Comparison of ENCODE assay signal across 11 cellular contexts in the genomic region with DNA sequence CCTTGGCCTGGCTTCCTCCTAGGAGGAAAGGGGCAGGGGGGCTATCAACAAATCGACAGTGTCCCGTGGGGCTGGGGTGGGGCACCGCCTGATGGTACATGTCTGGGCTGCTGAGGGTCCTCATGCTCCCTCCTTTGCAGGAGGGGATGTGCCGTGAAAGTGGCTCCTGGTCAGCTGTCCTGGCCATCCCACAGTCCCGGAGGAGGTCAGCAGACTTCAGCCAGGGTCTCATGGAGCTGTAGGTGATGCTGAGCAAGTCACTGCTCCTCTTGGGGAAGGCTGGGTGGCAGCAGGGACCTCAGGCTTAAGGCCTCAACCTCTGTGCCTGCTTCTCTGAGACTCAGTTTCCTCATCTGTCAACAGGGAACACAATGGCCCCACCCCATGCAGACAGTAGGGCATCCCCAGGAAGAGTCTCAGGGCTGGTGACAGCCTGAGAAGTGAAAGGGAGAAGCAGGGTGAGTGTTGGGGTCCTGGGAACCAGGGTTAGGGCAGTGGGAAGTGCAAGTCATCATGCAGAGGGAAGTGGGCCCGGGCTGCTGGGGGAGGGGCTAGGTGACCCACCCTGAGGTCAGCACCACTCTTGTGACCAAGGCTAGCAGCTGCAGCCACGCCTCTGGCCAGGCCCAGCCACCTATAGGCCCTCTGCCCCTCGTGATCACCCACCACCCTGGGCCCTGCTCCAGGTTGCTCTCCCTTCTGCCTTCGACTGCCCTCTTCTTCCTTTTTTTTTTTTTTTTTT. TPM values are rescaled to one million over a fixed set of nuclear protein-coding genes. Genes with fewer than 3 reads are reported as not detected.
A peak's percentile ranks its signal among the peaks of the same experiment; 100 is the strongest.
DNase-seq lines count a peak whose midpoint lies in the region; ATAC-seq and TF ChIP-seq lines count a peak whose summit lies in the region.
"Had no signal": no experiment of that assay in that cellular context is flagged by ENCODE, and none has a peak within 500 bp of the region (broad histone marks: within the 10 kb centered on the region; RNA-seq: fewer than 3 reads in every experiment).

No MANE protein-coding gene starts in this region.

- CTCF ChIA-PET in A673 (lab: Charles Lee), result interaction anchor here (1.6 kb wide), 1 partner anchor 14 kb away, joined by 5 read pairs; no protein-coding TSS in a partner anchor

- H3K4me1 ChIP-seq in left lung (peaks cover 21 to 93% of the 10 kb centered on the region in 2 donors), A673 (ENCODE audit: insufficient read depth, low read length, poor library complexity, severe bottlenecking) (peaks cover 24% of the 10 kb centered on the region)

- WGBS in adipose tissue, 3 donors, result 56 to 84% (median 56%) methylated on average over 8 to 9 of the region's 9 CpGs

- no peaks in the 10 kb centered on the region for H3K36me3 Mint-ChIP-seq in stimulated activated memory B cell treated with anti-CD40 and anti-IgM and Interleukin-4, amounts not matched to agents 10 μg/mL and 1 μg/mL and 100 μg/mL, for 72 hours

- H3K27me3 ChIP-seq in HL-60 (ENCODE audit: insufficient read depth, poor library complexity, severe bottlenecking) (no peaks in the 10 kb centered on the region), left lung (peaks cover 0 to 20% of the 10 kb centered on the region in 2 donors), A673 (replicated peaks; ENCODE audit: insufficient read depth, low read depth, low read length, poor library complexity) (no peaks in the 10 kb centered on the region)

- POLR2A ChIA-PET in A673 (lab: Charles Lee; ENCODE audit: low non-redundant PET), result no interaction called here

- DNase-seq in HL-60 (ENCODE audit: low read depth in 1 of 2, low spot score in 1 of 2), result peak; percentile 92 to 96
- DNase-seq in left lung, result peak; percentile 94 to 97
- DNase-seq in A673 (ENCODE audit: low spot score), result no peak
- DNase-seq in NCI-H526 treated with DMSO at 0.1 percent for 48 hours (lab: John Stamatoyannopoulos, UW), result no peak
- DNase-seq: activated T-cell treated with anti-CD3 and anti-CD28 coated beads, Interleukin-2, amount 50 U/mL, for 24 hours had no signal

- ATAC-seq in left lung (peak; percentile 45), GM19395 (IDR thresholded peaks at IDR 0.05; ENCODE audit: unreplicated experiment) (no peak), GM18502 (IDR thresholded peaks at IDR 0.05; ENCODE audit: poor library complexity, unreplicated experiment) (no peak)
- peak; percentile 13 for ATAC-seq in stimulated activated memory B cell treated with anti-CD40 and anti-IgM and Interleukin-4, amounts not matched to agents 10 μg/mL and 1 μg/mL and 100 μg/mL, for 72 hours

- no peaks in the 10 kb centered on the region for H3K9me3 Mint-ChIP-seq in stimulated activated memory B cell treated with anti-CD40 and anti-IgM and Interleukin-4, amounts not matched to agents 10 μg/mL and 1 μg/mL and 100 μg/mL, for 72 hours
- H3K9me3 Mint-ChIP-seq: activated T-cell treated with anti-CD3 and anti-CD28 coated beads, Interleukin-2, amount 50 U/mL, for 24 hours had no signal

- H3K36me3 ChIP-seq in left lung (no peaks in the 10 kb centered on the region), A673 (ENCODE audit: insufficient read depth, low read length, poor library complexity, severe bottlenecking) (no peaks in the 10 kb centered on the region)

- H3K27ac ChIP-seq in HL-60 (replicated peaks) (peak overlapping the region; percentile 94), adipose tissue (ENCODE audit: low read depth, low read length) (peak overlapping the region; percentile 78), left lung (peak overlapping the region; percentile 75 to 98), A673 (ENCODE audit: low read depth, low read length, poor library complexity, severe bottlenecking) (no peak overlapping the region)

- no peak overlapping the region for H3K4me3 Mint-ChIP-seq in stimulated activated memory B cell treated with anti-CD40 and anti-IgM and Interleukin-4, amounts not matched to agents 10 μg/mL and 1 μg/mL and 100 μg/mL, for 72 hours
- H3K4me3 Mint-ChIP-seq: activated T-cell treated with anti-CD3 and anti-CD28 coated beads, Interleukin-2, amount 50 U/mL, for 24 hours had no signal

- H3K9me3 ChIP-seq in left lung, result no peaks in the 10 kb centered on the region
- H3K9me3 ChIP-seq in A673 (ENCODE audit: low read depth, low read length, poor library complexity, severe bottlenecking), result no peaks in the 10 kb centered on the region

- H3K4me3 ChIP-seq in HL-60 (replicated peaks; ENCODE audit: insufficient read depth, low read length) (no peak overlapping the region), left lung (peak overlapping the region in 1 of 2 donors; percentile 7), A673 (ENCODE audit: low read depth, low read length, poor library complexity, severe bottlenecking) (no peak overlapping the region)

- H3K27ac Mint-ChIP-seq in stimulated activated memory B cell treated with anti-CD40 and anti-IgM and Interleukin-4, amounts not matched to agents 10 μg/mL and 1 μg/mL and 100 μg/mL, for 72 hours, result no peak overlapping the region
- H3K27ac Mint-ChIP-seq: activated T-cell treated with anti-CD3 and anti-CD28 coated beads, Interleukin-2, amount 50 U/mL, for 24 hours had no signal

- peaks cover 25% of the 10 kb centered on the region for H3K4me1 Mint-ChIP-seq in stimulated activated memory B cell treated with anti-CD40 and anti-IgM and Interleukin-4, amounts not matched to agents 10 μg/mL and 1 μg/mL and 100 μg/mL, for 72 hours

- BruUV-seq in A673 (replicated peaks; lab: Mats Ljungman, UMichigan), result no TSS peak

- H3K27me3 Mint-ChIP-seq in stimulated activated memory B cell treated with anti-CD40 and anti-IgM and Interleukin-4, amounts not matched to agents 10 μg/mL and 1 μg/mL and 100 μg/mL, for 72 hours, result peaks cover 18% of the 10 kb centered on the region

- TF ChIP-seq CTCF in HL-60 (IDR thresholded peaks at IDR 0.05; ENCODE audit: insufficient read depth, low read length) (no peak), left lung (IDR thresholded peaks at IDR 0.05) (no peak), A673 (conservative IDR thresholded peaks at IDR 0.05; ENCODE audit: low read depth, low read length) (no peak)

- intact Hi-C loops in left lung (cut with DNase I) (no loop called here), A673 (cut with micrococcal nuclease; ENCODE audit: unreplicated experiment) (no loop called here)

RNA-seq across cellular contexts. Expression of gene TNFAIP2, which starts 4.4 kb away (rescaled TPM):
- polyA plus RNA-seq in adipose tissue, result 100 to 1,000 TPM in 2 of 3 donors, 10 to 100 TPM in 1; 24.6 to 405 (median 266) TPM
- 100 to 1,000 TPM in 1 of 2 donors, 10 to 100 TPM in 1; 76.5 to 237 TPM for total RNA-seq in left lung
- total RNA-seq in A673 (2021), result 5.5 and 7.0 TPM in 2 replicates

RNA-seq across cellular contexts. Expression of gene EXOC3L4, which starts 24.3 kb away (rescaled TPM):
- polyA plus RNA-seq in adipose tissue, result 1 to 10 TPM; 1.7 to 4.5 (median 1.7) TPM
- total RNA-seq in left lung (1 to 10 TPM; 3.0 to 4.0 TPM), A673 (2021) (not detected in 2 replicates)
- polyA plus RNA-seq: BJ had no signal

RNA-seq across cellular contexts. Expression of gene LBHD2, which starts 34.8 kb away (rescaled TPM):
- 1 to 10 TPM in 2 of 3 donors, under 1 TPM in 1; 0.09 to 3.6 (median 1.2) TPM for polyA plus RNA-seq in adipose tissue
- total RNA-seq in left lung, result not detected
- total RNA-seq in A673 (2021), result 0.99 and 2.3 TPM in 2 replicates
- total RNA-seq: fibroblast of lung had no signal
- polyA plus RNA-seq: BJ, fibroblast of lung had no signal

Comparison
In these comparisons a context has a peak if more than half of its experiments do, and no peak if none do; other contexts are left out.
1. DNase-seq: peak in HL-60 (2 of 2) and left lung (2 of 2); none in A673 (single experiment) and NCI-H526 treated with DMSO at 0.1 percent for 48 hours (single experiment).
2. ATAC-seq: peak in left lung (single experiment) and stimulated activated memory B cell treated with anti-CD40 and anti-IgM and Interleukin-4, amounts not matched to agents 10 μg/mL and 1 μg/mL and 100 μg/mL, for 72 hours (single experiment); none in GM19395 (single experiment) and GM18502 (single experiment).